28 cellular contexts compared by ENCODE assay signal in genomic region chr12:42507589-42507988, GRCh38.
"Had no signal": no experiment of that assay in that cellular context is flagged by ENCODE, and none has a peak within 500 bp of the region (broad histone marks: within the 10 kb centered on the region; RNA-seq: fewer than 3 reads in every experiment).

No MANE protein-coding gene starts in this region.

- H3K4me3 Mint-ChIP-seq: activated CD8-positive, alpha-beta T cell treated with anti-CD3 and anti-CD28 coated beads for 36 hours; activated naive CD8-positive, alpha-beta T cell treated with anti-CD3 and anti-CD28 coated beads, Interleukin-2, amount 50 U/mL, for 24 hours; activated T-cell treated with anti-CD3 and anti-CD28 coated beads, Interleukin-2, amount 50 U/mL, for 4 hours; activated T-helper 17 cell treated with anti-CD3 and anti-CD28 coated beads, Interleukin-2, amount 50 U/mL, for 72 hours; effector memory CD8-positive, alpha-beta T cell; neural crest cell; WTC11 had no signal

- H3K4me3 ChIP-seq: gastroesophageal sphincter, hepatocyte, left ventricle myocardium inferior, psoas muscle, sigmoid colon, tibial nerve had no signal

- ATAC-seq: activated CD8-positive, alpha-beta T cell treated with anti-CD3 and anti-CD28 coated beads for 36 hours; activated naive CD8-positive, alpha-beta T cell treated with anti-CD3 and anti-CD28 coated beads, Interleukin-2, amount 50 U/mL, for 24 hours; activated T-cell treated with anti-CD3 and anti-CD28 coated beads, Interleukin-2, amount 50 U/mL, for 4 hours; activated T-helper 17 cell treated with anti-CD3 and anti-CD28 coated beads, Interleukin-2, amount 50 U/mL, for 72 hours; effector memory CD8-positive, alpha-beta T cell; gastroesophageal sphincter; psoas muscle; WTC11 had no signal

- H3K36me3 ChIP-seq: gastroesophageal sphincter, left ventricle myocardium inferior, sigmoid colon, tibial nerve had no signal

- H3K9me3 Mint-ChIP-seq: activated CD8-positive, alpha-beta T cell treated with anti-CD3 and anti-CD28 coated beads for 36 hours; activated naive CD8-positive, alpha-beta T cell treated with anti-CD3 and anti-CD28 coated beads, Interleukin-2, amount 50 U/mL, for 24 hours; activated T-cell treated with anti-CD3 and anti-CD28 coated beads, Interleukin-2, amount 50 U/mL, for 4 hours; activated T-helper 17 cell treated with anti-CD3 and anti-CD28 coated beads, Interleukin-2, amount 50 U/mL, for 72 hours; effector memory CD8-positive, alpha-beta T cell; neural crest cell; WTC11 had no signal

- H3K27me3 ChIP-seq: gastroesophageal sphincter, hepatocyte, sigmoid colon, tibial nerve had no signal

- H3K27ac ChIP-seq: gastroesophageal sphincter, left ventricle myocardium inferior, parathyroid adenoma, psoas muscle, sigmoid colon had no signal

- H3K9me3 ChIP-seq: gastroesophageal sphincter, left ventricle myocardium inferior, psoas muscle, sigmoid colon had no signal

- H3K27ac Mint-ChIP-seq: activated CD8-positive, alpha-beta T cell treated with anti-CD3 and anti-CD28 coated beads for 36 hours; activated naive CD8-positive, alpha-beta T cell treated with anti-CD3 and anti-CD28 coated beads, Interleukin-2, amount 50 U/mL, for 24 hours; activated T-helper 17 cell treated with anti-CD3 and anti-CD28 coated beads, Interleukin-2, amount 50 U/mL, for 72 hours; effector memory CD8-positive, alpha-beta T cell; WTC11 had no signal

- DNase-seq: activated CD4-positive, alpha-beta T cell treated with anti-CD3 and anti-CD28 coated beads for 1 hour; activated CD4-positive, alpha-beta T cell treated with anti-CD3 and anti-CD28 coated beads, Interleukin-2, amount 50 U/mL, for 1 hour; activated CD8-positive, alpha-beta T cell treated with anti-CD3 and anti-CD28 coated beads for 36 hours; activated gamma-delta T cell treated with Interleukin-2 at 50 U/mL for 16 hours; activated naive CD4-positive, alpha-beta T cell treated with anti-CD3 and anti-CD28 coated beads, Interleukin-2, amount 50 U/mL, for 16 hours; activated naive CD8-positive, alpha-beta T cell treated with anti-CD3 and anti-CD28 coated beads, Interleukin-2, amount 50 U/mL, for 24 hours; activated T-cell treated with anti-CD3 and anti-CD28 coated beads, Interleukin-2, amount 50 U/mL, for 4 hours; amygdala; caudate nucleus; cortex of kidney; effector memory CD8-positive, alpha-beta T cell; erythroblast; islet precursor cell; left ventricle myocardium inferior; mammary epithelial cell; nucleus accumbens; psoas muscle; sigmoid colon; stimulated activated CD4-positive, alpha-beta T cell treated with anti-CD3 and anti-CD28 coated beads, Interleukin-15, amount 100 ng/mL, for 24 hours; stimulated activated CD4-positive, alpha-beta T cell treated with anti-CD3 and anti-CD28 coated beads, Interleukin-2, amount 100 ng/mL, for 24 hours; stimulated activated naive CD4-positive, alpha-beta T cell had no signal

- H3K36me3 Mint-ChIP-seq: WTC11 had no signal

- H3K4me1 ChIP-seq: parathyroid adenoma, psoas muscle had no signal

- H3K4me1 Mint-ChIP-seq: activated naive CD8-positive, alpha-beta T cell treated with anti-CD3 and anti-CD28 coated beads, Interleukin-2, amount 50 U/mL, for 24 hours; activated T-helper 17 cell treated with anti-CD3 and anti-CD28 coated beads, Interleukin-2, amount 50 U/mL, for 72 hours had no signal
